ENCODE assay signal across 17 cellular contexts in the genomic region with DNA sequence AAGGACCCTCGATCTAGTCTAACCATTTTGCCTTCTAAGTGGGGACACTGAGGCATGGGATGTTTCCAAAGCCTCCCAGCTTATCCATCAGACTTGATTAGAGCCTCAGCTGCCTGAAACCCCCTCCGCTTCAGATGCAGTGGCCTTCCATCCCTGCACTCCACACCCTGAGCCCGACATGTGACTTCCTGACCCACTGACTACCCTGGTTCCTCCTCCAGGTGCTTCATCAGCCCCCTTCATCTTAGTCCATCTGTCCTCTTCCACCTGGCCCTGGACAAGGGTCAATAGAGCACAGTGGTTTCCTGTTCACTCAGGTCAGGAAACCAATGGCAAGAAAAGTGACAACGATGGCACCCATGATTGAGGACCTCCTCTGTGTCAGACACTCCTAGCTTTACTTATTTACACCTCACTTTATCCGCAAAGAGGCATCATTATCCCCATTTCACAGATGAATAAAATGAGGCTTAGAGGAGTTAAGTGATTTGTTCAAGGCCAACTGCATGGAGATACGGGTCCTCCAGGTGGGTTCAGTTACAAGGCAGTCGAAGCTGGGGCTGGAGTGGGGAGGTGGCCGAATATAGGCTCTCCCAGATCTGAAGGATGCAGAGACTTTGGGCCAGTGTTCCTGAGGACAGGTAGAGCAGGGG.
DNase-seq lines count a peak whose midpoint lies in the region; ATAC-seq, FAIRE-seq and TF ChIP-seq lines count a peak whose summit lies in the region.
"Had no signal": no experiment of that assay in that cellular context is flagged by ENCODE, and none has a peak within 500 bp of the region (broad histone marks: within the 10 kb centered on the region; RNA-seq: fewer than 3 reads in every experiment).

No MANE protein-coding gene starts in this region.

- peak; percentile 61 for DNase-seq in activated effector memory CD4-positive, alpha-beta T cell treated with anti-CD3 and anti-CD28 coated beads, Interleukin-2, amount 50 U/mL, for 16 hours
- DNase-seq in activated effector memory CD4-positive, alpha-beta T cell treated with Interleukin-2 at 50 U/mL for 16 hours, result no peak
- DNase-seq in activated naive CD8-positive, alpha-beta T cell treated with anti-CD3 and anti-CD28 coated beads, Interleukin-2, amount 50 U/mL, for 24 hours, result no peak
- no peak for DNase-seq in stimulated activated naive B cell treated with anti-CD40 and anti-IgM and Interleukin-4, amounts not matched to agents 10 μg/mL and 1 μg/mL and 100 μg/mL, for 72 hours
- DNase-seq in cerebellum (ENCODE audit: low spot score) (no peak), HTR-8/SVneo (ENCODE audit: insufficient read length, low spot score) (no peak)
- DNase-seq: DMS53, kidney glomerular epithelial cell, NCI-H187, NCI-H526, uterus had no signal

- peaks cover 22% of the 10 kb centered on the region for H3K27me3 ChIP-seq in OCI-LY1 (ENCODE audit: insufficient read depth, low read length)
- H3K27me3 ChIP-seq: uterus had no signal

- H3K4me1 Mint-ChIP-seq in activated naive CD8-positive, alpha-beta T cell treated with anti-CD3 and anti-CD28 coated beads, Interleukin-2, amount 50 U/mL, for 24 hours, result peaks cover 53% of the 10 kb centered on the region
- H3K4me1 Mint-ChIP-seq in stimulated activated naive B cell treated with anti-CD40 and anti-IgM and Interleukin-4, amounts not matched to agents 10 μg/mL and 1 μg/mL and 100 μg/mL, for 72 hours, result peaks cover 50 to 66% of the 10 kb centered on the region in 2 donors

- H3K27ac Mint-ChIP-seq in activated naive CD8-positive, alpha-beta T cell treated with anti-CD3 and anti-CD28 coated beads, Interleukin-2, amount 50 U/mL, for 24 hours, result peak overlapping the region; percentile 94
- peak overlapping the region; percentile 97 for H3K27ac Mint-ChIP-seq in stimulated activated naive B cell treated with anti-CD40 and anti-IgM and Interleukin-4, amounts not matched to agents 10 μg/mL and 1 μg/mL and 100 μg/mL, for 72 hours

- H3K9me3 ChIP-seq in OCI-LY1 (ENCODE audit: low read length), result no peaks in the 10 kb centered on the region
- H3K9me3 ChIP-seq: psoas muscle, uterus had no signal

- peaks cover 12% of the 10 kb centered on the region for H3K36me3 Mint-ChIP-seq in activated naive CD8-positive, alpha-beta T cell treated with anti-CD3 and anti-CD28 coated beads, Interleukin-2, amount 50 U/mL, for 24 hours (ENCODE audit: low read depth)
- peaks cover 5 to 10% of the 10 kb centered on the region in 2 donors for H3K36me3 Mint-ChIP-seq in stimulated activated naive B cell treated with anti-CD40 and anti-IgM and Interleukin-4, amounts not matched to agents 10 μg/mL and 1 μg/mL and 100 μg/mL, for 72 hours

- peaks cover 14% of the 10 kb centered on the region for H3K4me1 ChIP-seq in OCI-LY1 (ENCODE audit: insufficient read depth, low read length, severe bottlenecking)
- H3K4me1 ChIP-seq: psoas muscle, uterus had no signal

- no peaks in the 10 kb centered on the region for H3F3A ChIP-seq in OCI-LY1 (ENCODE audit: insufficient read depth, low read length)

- no peak for FAIRE-seq in HTR-8/SVneo (lab: Jason Lieb, UNC)
- FAIRE-seq: bronchial epithelial cell, TTC549 had no signal

- no peak overlapping the region for H2AFZ ChIP-seq in OCI-LY1 (ENCODE audit: low read length)

- H3K4me3 Mint-ChIP-seq in activated naive CD8-positive, alpha-beta T cell treated with anti-CD3 and anti-CD28 coated beads, Interleukin-2, amount 50 U/mL, for 24 hours, result peak overlapping the region; percentile 75
- peak overlapping the region; percentile 54 to 59 for H3K4me3 Mint-ChIP-seq in stimulated activated naive B cell treated with anti-CD40 and anti-IgM and Interleukin-4, amounts not matched to agents 10 μg/mL and 1 μg/mL and 100 μg/mL, for 72 hours

- no peak for TF ChIP-seq CTCF in OCI-LY1 (IDR thresholded peaks at IDR 0.05; ENCODE audit: low read length)

- no peak overlapping the region for H3K9ac ChIP-seq in OCI-LY1 (ENCODE audit: low read length)

- peak overlapping the region; percentile 3 for H3K4me3 ChIP-seq in OCI-LY1 (ENCODE audit: low read depth, low read length, poor library complexity, severe bottlenecking)
- H3K4me3 ChIP-seq: psoas muscle, uterus had no signal

- no peaks in the 10 kb centered on the region for H3K9me2 ChIP-seq in OCI-LY1 (ENCODE audit: low read depth, low read length)

- H3K36me3 ChIP-seq in OCI-LY1 (ENCODE audit: insufficient read depth, low read length), result no peaks in the 10 kb centered on the region
- H3K36me3 ChIP-seq: uterus had no signal

- no peaks in the 10 kb centered on the region for H3K79me2 ChIP-seq in OCI-LY1 (ENCODE audit: insufficient read depth, low read length)

- ATAC-seq in activated naive CD8-positive, alpha-beta T cell treated with anti-CD3 and anti-CD28 coated beads, Interleukin-2, amount 50 U/mL, for 24 hours, result no peak
- ATAC-seq in stimulated activated naive B cell treated with anti-CD40 and anti-IgM and Interleukin-4, amounts not matched to agents 10 μg/mL and 1 μg/mL and 100 μg/mL, for 72 hours (replicated peaks), result no peak
- ATAC-seq in HG03571 (IDR thresholded peaks at IDR 0.05; ENCODE audit: unreplicated experiment), result no peak
- ATAC-seq: psoas muscle had no signal

- H4K20me1 ChIP-seq in OCI-LY1 (ENCODE audit: insufficient read depth, low read length), result no peaks in the 10 kb centered on the region

- no peaks in the 10 kb centered on the region for H3K27me3 Mint-ChIP-seq in activated naive CD8-positive, alpha-beta T cell treated with anti-CD3 and anti-CD28 coated beads, Interleukin-2, amount 50 U/mL, for 24 hours
- no peaks in the 10 kb centered on the region for H3K27me3 Mint-ChIP-seq in stimulated activated naive B cell treated with anti-CD40 and anti-IgM and Interleukin-4, amounts not matched to agents 10 μg/mL and 1 μg/mL and 100 μg/mL, for 72 hours

- peak overlapping the region; percentile 51 for H3K4me2 ChIP-seq in OCI-LY1 (ENCODE audit: low read length)

- H3K9me3 Mint-ChIP-seq in activated naive CD8-positive, alpha-beta T cell treated with anti-CD3 and anti-CD28 coated beads, Interleukin-2, amount 50 U/mL, for 24 hours, result peaks cover 3% of the 10 kb centered on the region
- H3K9me3 Mint-ChIP-seq in stimulated activated naive B cell treated with anti-CD40 and anti-IgM and Interleukin-4, amounts not matched to agents 10 μg/mL and 1 μg/mL and 100 μg/mL, for 72 hours, result peaks cover 0 to 5% of the 10 kb centered on the region in 2 donors

- H3K27ac ChIP-seq in OCI-LY1 (ENCODE audit: low read depth, low read length, poor library complexity, severe bottlenecking), result no peak overlapping the region
- H3K27ac ChIP-seq: epithelial cell of prostate, psoas muscle, uterus had no signal
